Comparison of ENCODE assay signal across 9 cellular contexts in genomic region chr19:21022996-21023395, GRCh38. TPM values are rescaled to one million over a fixed set of nuclear protein-coding genes. Genes with fewer than 3 reads are reported as not detected.
DNase-seq lines count a peak whose midpoint lies in the region; ATAC-seq and TF ChIP-seq lines count a peak whose summit lies in the region.
"Had no signal": no experiment of that assay in that cellular context is flagged by ENCODE, and none has a peak within 500 bp of the region (broad histone marks: within the 10 kb centered on the region; RNA-seq: fewer than 3 reads in every experiment).

No MANE protein-coding gene starts in this region.

- peaks cover 56% of the 10 kb centered on the region for H3K4me1 Mint-ChIP-seq in activated CD8-positive, alpha-beta T cell treated with anti-CD3 and anti-CD28 coated beads, Interleukin-2, amount 10 ng/mL, durations not matched to agents 7 days and 5 days (ENCODE audit: low read depth)
- peaks cover 76% of the 10 kb centered on the region for H3K4me1 Mint-ChIP-seq in stimulated activated naive CD8-positive, alpha-beta T cell treated with anti-CD3 and anti-CD28 coated beads, Interleukin-15, Interleukin-2, amounts not matched to agents 100 ng/mL and 50 ng/mL, for 24 hours (ENCODE audit: low read depth)

- no peaks in the 10 kb centered on the region for H3K27me3 Mint-ChIP-seq in activated CD8-positive, alpha-beta T cell treated with anti-CD3 and anti-CD28 coated beads, Interleukin-2, amount 10 ng/mL, durations not matched to agents 7 days and 5 days (ENCODE audit: low read depth)
- no peaks in the 10 kb centered on the region for H3K27me3 Mint-ChIP-seq in stimulated activated naive CD8-positive, alpha-beta T cell treated with anti-CD3 and anti-CD28 coated beads, Interleukin-15, Interleukin-2, amounts not matched to agents 100 ng/mL and 50 ng/mL, for 24 hours

- no peak overlapping the region for H3K4me3 ChIP-seq in foreskin fibroblast (ENCODE audit: low read depth in 1 of 2, low read length in 2 of 2)

- TF ChIP-seq CTCF in foreskin fibroblast (IDR thresholded peaks at IDR 0.05; ENCODE audit: low read depth, low read length): no peak

- DNase-seq in activated CD4-positive, alpha-beta T cell treated with anti-CD3 and anti-CD28 coated beads for 4 hours: peak; percentile 46 to 49
- DNase-seq in activated CD4-positive, alpha-beta T cell treated with anti-CD3 and anti-CD28 coated beads for 1 hour: no peak
- no peak for DNase-seq in activated CD8-positive, alpha-beta T cell treated with anti-CD3 and anti-CD28 coated beads, Interleukin-2, amount 10 ng/mL, durations not matched to agents 7 days and 5 days
- DNase-seq in foreskin fibroblast: peak; percentile 78 to 81
- DNase-seq in NCI-H1694 (lab: John Stamatoyannopoulos, UW): no peak
- no peak for DNase-seq in Kasumi-1 (lab: John Stamatoyannopoulos, UW)
- DNase-seq in NCI-H2171 treated with DMSO at 0.1 percent for 48 hours (lab: John Stamatoyannopoulos, UW): no peak
- DNase-seq: AML-193 had no signal

- no peaks in the 10 kb centered on the region for H3K9me3 Mint-ChIP-seq in activated CD8-positive, alpha-beta T cell treated with anti-CD3 and anti-CD28 coated beads, Interleukin-2, amount 10 ng/mL, durations not matched to agents 7 days and 5 days (ENCODE audit: insufficient read depth)
- H3K9me3 Mint-ChIP-seq in stimulated activated naive CD8-positive, alpha-beta T cell treated with anti-CD3 and anti-CD28 coated beads, Interleukin-15, Interleukin-2, amounts not matched to agents 100 ng/mL and 50 ng/mL, for 24 hours: no peaks in the 10 kb centered on the region

- peaks cover 68% of the 10 kb centered on the region for H3K36me3 Mint-ChIP-seq in activated CD8-positive, alpha-beta T cell treated with anti-CD3 and anti-CD28 coated beads, Interleukin-2, amount 10 ng/mL, durations not matched to agents 7 days and 5 days (ENCODE audit: low read depth)
- H3K36me3 Mint-ChIP-seq in stimulated activated naive CD8-positive, alpha-beta T cell treated with anti-CD3 and anti-CD28 coated beads, Interleukin-15, Interleukin-2, amounts not matched to agents 100 ng/mL and 50 ng/mL, for 24 hours (ENCODE audit: low read depth): peaks cover 59% of the 10 kb centered on the region

- POLR2A ChIA-PET in activated CD8-positive, alpha-beta T cell treated with anti-CD3 and anti-CD28 coated beads, Interleukin-2, amount 10 ng/mL, durations not matched to agents 7 days and 5 days (lab: Charles Lee): interaction anchor here (0.6 to 0.7 kb wide), 4 partner anchors 27 to 745 kb away, joined by 3 to 4 read pairs (median 3); partner anchors contain the start of gene ZNF100

- peak overlapping the region; percentile 99 for H3K4me3 Mint-ChIP-seq in activated CD8-positive, alpha-beta T cell treated with anti-CD3 and anti-CD28 coated beads, Interleukin-2, amount 10 ng/mL, durations not matched to agents 7 days and 5 days
- H3K4me3 Mint-ChIP-seq in stimulated activated naive CD8-positive, alpha-beta T cell treated with anti-CD3 and anti-CD28 coated beads, Interleukin-15, Interleukin-2, amounts not matched to agents 100 ng/mL and 50 ng/mL, for 24 hours: peak overlapping the region; percentile 100

- ATAC-seq in activated CD8-positive, alpha-beta T cell treated with anti-CD3 and anti-CD28 coated beads, Interleukin-2, amount 10 ng/mL, durations not matched to agents 7 days and 5 days: no peak

- H3K27ac Mint-ChIP-seq in activated CD8-positive, alpha-beta T cell treated with anti-CD3 and anti-CD28 coated beads, Interleukin-2, amount 10 ng/mL, durations not matched to agents 7 days and 5 days: peak overlapping the region; percentile 7
- H3K27ac Mint-ChIP-seq in stimulated activated naive CD8-positive, alpha-beta T cell treated with anti-CD3 and anti-CD28 coated beads, Interleukin-15, Interleukin-2, amounts not matched to agents 100 ng/mL and 50 ng/mL, for 24 hours: peak overlapping the region; percentile 86

- CTCF ChIA-PET in activated CD8-positive, alpha-beta T cell treated with anti-CD3 and anti-CD28 coated beads, Interleukin-2, amount 10 ng/mL, durations not matched to agents 7 days and 5 days (lab: Charles Lee): no interaction called here

RNA-seq across cellular contexts. Expression of gene ZNF430, which starts 2.5 kb away (rescaled TPM):
- 10 to 100 TPM; 22.0 to 25.5 TPM for total RNA-seq in activated CD8-positive, alpha-beta T cell treated with anti-CD3 and anti-CD28 coated beads, Interleukin-2, amount 10 ng/mL, durations not matched to agents 7 days and 5 days

RNA-seq across cellular contexts. Expression of gene ZNF714, which starts 59.0 kb away (rescaled TPM):
- 10 to 100 TPM; 18.5 to 20.0 TPM for total RNA-seq in activated CD8-positive, alpha-beta T cell treated with anti-CD3 and anti-CD28 coated beads, Interleukin-2, amount 10 ng/mL, durations not matched to agents 7 days and 5 days

Comparison
In these comparisons a context has a peak if more than half of its experiments do, and no peak if none do; other contexts are left out.
1. DNase-seq: peak in activated CD4-positive, alpha-beta T cell treated with anti-CD3 and anti-CD28 coated beads for 4 hours (2 of 2) and foreskin fibroblast (2 of 2); none in activated CD4-positive, alpha-beta T cell treated with anti-CD3 and anti-CD28 coated beads for 1 hour (single experiment), activated CD8-positive, alpha-beta T cell treated with anti-CD3 and anti-CD28 coated beads, Interleukin-2, amount 10 ng/mL, durations not matched to agents 7 days and 5 days (single experiment), NCI-H1694 (single experiment), Kasumi-1 (0 of 2) and NCI-H2171 treated with DMSO at 0.1 percent for 48 hours (single experiment).